Comparison of ENCODE assay signal across 12 cellular contexts in genomic region chr14:100532154-100532915, GRCh38. TPM values are rescaled to one million over a fixed set of nuclear protein-coding genes. Genes with fewer than 3 reads are reported as not detected.
A peak's percentile ranks its signal among the peaks of the same experiment; 100 is the strongest.
DNase-seq lines count a peak whose midpoint lies in the region; ATAC-seq and TF ChIP-seq lines count a peak whose summit lies in the region.
"Had no signal": no experiment of that assay in that cellular context is flagged by ENCODE, and none has a peak within 500 bp of the region (broad histone marks: within the 10 kb centered on the region; RNA-seq: fewer than 3 reads in every experiment).

No MANE protein-coding gene starts in this region.

- intact Hi-C loops in left cardiac atrium (cut with DNase I), result no loop called here
- intact Hi-C loops in Right ventricle myocardium superior (cut with DNase I), result no loop called here
- intact Hi-C loops in left ventricle myocardium superior (cut with micrococcal nuclease), result no loop called here

- in situ Hi-C loops in G401 (cut with HindIII; ENCODE audit: low sequenced_read_pairs), result no loop called here

- no peaks in the 10 kb centered on the region for H3K9me3 Mint-ChIP-seq in WTC11

- peak overlapping the region in 2 of 4 donors; percentile 65 to 92 for H3K27ac ChIP-seq in tibial nerve
- H3K27ac ChIP-seq: C4-2B, heart right ventricle, parathyroid adenoma had no signal

- H3K27me3 Mint-ChIP-seq in WTC11 (ENCODE audit: low read depth), result no peaks in the 10 kb centered on the region

- no peak overlapping the region for H3K4me3 Mint-ChIP-seq in WTC11

- 68 to 69% methylated on average over 12 to 13 of the region's 13 CpGs for WGBS in tibial nerve, 2 donors

- H3K4me1 ChIP-seq in tibial nerve, result peaks cover 0 to 52% (median 22%) of the 10 kb centered on the region in 4 donors
- H3K4me1 ChIP-seq: parathyroid adenoma had no signal

- TF ChIP-seq CTCF in WTC11 (IDR thresholded peaks at IDR 0.05) (no peak), tibial nerve (IDR thresholded peaks at IDR 0.05) (no peak)

- no peaks in the 10 kb centered on the region for H3K27me3 ChIP-seq in tibial nerve
- H3K27me3 ChIP-seq: heart right ventricle had no signal

- no peak overlapping the region for H3K27ac Mint-ChIP-seq in WTC11

- peaks cover 0 to 36% (median 0%) of the 10 kb centered on the region in 3 donors for H3K36me3 ChIP-seq in tibial nerve

- no peak overlapping the region for H3K4me3 ChIP-seq in tibial nerve
- H3K4me3 ChIP-seq: heart right ventricle had no signal

- no peaks in the 10 kb centered on the region for H3K9me3 ChIP-seq in tibial nerve
- H3K9me3 ChIP-seq: heart right ventricle had no signal

- H3K36me3 Mint-ChIP-seq in WTC11, result no peaks in the 10 kb centered on the region

- POLR2A ChIA-PET in WTC11 (lab: Charles Lee), result no interaction called here

- ATAC-seq in left cardiac atrium (no peak), Right ventricle myocardium superior (ENCODE audit: poor library complexity) (no peak), WTC11 (no peak), left ventricle myocardium superior (no peak)
- ATAC-seq: heart right ventricle had no signal

- H3K4me1 Mint-ChIP-seq in WTC11, result peaks cover 3% of the 10 kb centered on the region; the same call in 1 of the 2 replicates

- CTCF ChIA-PET in WTC11 (lab: Charles Lee), result interaction anchor here (0.8 to 5.4 kb wide), 3 partner anchors 8 to 114 kb away, joined by 4 to 33 read pairs (median 6); no protein-coding TSS in a partner anchor

- TF ChIP-seq EP300 in tibial nerve (IDR thresholded peaks at IDR 0.05), result no peak

- DNase-seq in left cardiac atrium, result peak; percentile 10
- DNase-seq in Right ventricle myocardium superior, result no peak
- DNase-seq in WTC11 (ENCODE audit: low spot score), result peak; percentile 7
- DNase-seq in left ventricle myocardium superior, result peak; percentile 19
- DNase-seq in tibial nerve (ENCODE audit: low spot score in 2 of 2), result peak; percentile 3 to 10
- no peak for DNase-seq in NCI-H2029 treated with DMSO at 0.1 percent for 48 hours (lab: John Stamatoyannopoulos, UW)
- DNase-seq in G401 (ENCODE audit: low spot score), result no peak
- DNase-seq in NCI-H1417 treated with DMSO at 0.1 percent for 48 hours (lab: John Stamatoyannopoulos, UW), result no peak
- DNase-seq: stimulated activated naive CD4-positive, alpha-beta T cell had no signal

- TF ChIP-seq POLR2A in tibial nerve (IDR thresholded peaks at IDR 0.05), result no peak

TF ChIP-seq in WTC11, 78 proteins besides CTCF, POLR2A, EP300 and RAD21:
- TF ChIP-seq NR3C1 (CRISPR knock-in tag; conservative IDR thresholded peaks at IDR 0.05; ENCODE audit: low read depth), result no peak
- TF ChIP-seq, protein P1, sequence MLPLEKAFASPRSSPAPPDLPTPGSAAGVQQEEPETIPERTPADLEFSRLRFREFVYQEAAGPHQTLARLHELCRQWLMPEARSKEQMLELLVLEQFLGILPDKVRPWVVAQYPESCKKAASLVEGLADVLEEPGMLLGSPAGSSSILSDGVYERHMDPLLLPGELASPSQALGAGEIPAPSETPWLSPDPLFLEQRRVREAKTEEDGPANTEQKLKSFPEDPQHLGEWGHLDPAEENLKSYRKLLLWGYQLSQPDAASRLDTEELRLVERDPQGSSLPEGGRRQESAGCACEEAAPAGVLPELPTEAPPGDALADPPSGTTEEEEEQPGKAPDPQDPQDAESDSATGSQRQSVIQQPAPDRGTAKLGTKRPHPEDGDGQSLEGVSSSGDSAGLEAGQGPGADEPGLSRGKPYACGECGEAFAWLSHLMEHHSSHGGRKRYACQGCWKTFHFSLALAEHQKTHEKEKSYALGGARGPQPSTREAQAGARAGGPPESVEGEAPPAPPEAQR (CRISPR knock-in tag; IDR thresholded peaks at IDR 0.05), result no peak
- TF ChIP-seq RELA (CRISPR knock-in tag; IDR thresholded peaks at IDR 0.05; ENCODE audit: borderline replicate concordance), result no peak
- no peak for TF ChIP-seq SMAD4 (CRISPR knock-in tag; IDR thresholded peaks at IDR 0.05)
- TF ChIP-seq, protein P2, sequence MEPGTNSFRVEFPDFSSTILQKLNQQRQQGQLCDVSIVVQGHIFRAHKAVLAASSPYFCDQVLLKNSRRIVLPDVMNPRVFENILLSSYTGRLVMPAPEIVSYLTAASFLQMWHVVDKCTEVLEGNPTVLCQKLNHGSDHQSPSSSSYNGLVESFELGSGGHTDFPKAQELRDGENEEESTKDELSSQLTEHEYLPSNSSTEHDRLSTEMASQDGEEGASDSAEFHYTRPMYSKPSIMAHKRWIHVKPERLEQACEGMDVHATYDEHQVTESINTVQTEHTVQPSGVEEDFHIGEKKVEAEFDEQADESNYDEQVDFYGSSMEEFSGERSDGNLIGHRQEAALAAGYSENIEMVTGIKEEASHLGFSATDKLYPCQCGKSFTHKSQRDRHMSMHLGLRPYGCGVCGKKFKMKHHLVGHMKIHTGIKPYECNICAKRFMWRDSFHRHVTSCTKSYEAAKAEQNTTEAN (CRISPR knock-in tag; IDR thresholded peaks at IDR 0.05), result no peak
- TF ChIP-seq ZNF512 (CRISPR knock-in tag; IDR thresholded peaks at IDR 0.05; ENCODE audit: borderline replicate concordance), result no peak
- no peak for TF ChIP-seq GTF2I (CRISPR knock-in tag; conservative IDR thresholded peaks at IDR 0.05)
- no peak for TF ChIP-seq KAT7 (CRISPR knock-in tag; IDR thresholded peaks at IDR 0.05; ENCODE audit: borderline replicate concordance)
- TF ChIP-seq HMGXB4 (CRISPR knock-in tag; IDR thresholded peaks at IDR 0.05), result no peak
- TF ChIP-seq MXD4 (CRISPR knock-in tag; IDR thresholded peaks at IDR 0.05; ENCODE audit: borderline replicate concordance), result no peak
- no peak for TF ChIP-seq ZNF416 (CRISPR knock-in tag; IDR thresholded peaks at IDR 0.05)
- TF ChIP-seq RORB (CRISPR knock-in tag; IDR thresholded peaks at IDR 0.05), result no peak
- TF ChIP-seq, protein P3, sequence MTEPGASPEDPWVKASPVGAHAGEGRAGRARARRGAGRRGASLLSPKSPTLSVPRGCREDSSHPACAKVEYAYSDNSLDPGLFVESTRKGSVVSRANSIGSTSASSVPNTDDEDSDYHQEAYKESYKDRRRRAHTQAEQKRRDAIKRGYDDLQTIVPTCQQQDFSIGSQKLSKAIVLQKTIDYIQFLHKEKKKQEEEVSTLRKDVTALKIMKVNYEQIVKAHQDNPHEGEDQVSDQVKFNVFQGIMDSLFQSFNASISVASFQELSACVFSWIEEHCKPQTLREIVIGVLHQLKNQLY (CRISPR knock-in tag; IDR thresholded peaks at IDR 0.05), result no peak
- TF ChIP-seq TCF7 (CRISPR knock-in tag; IDR thresholded peaks at IDR 0.05; ENCODE audit: low read depth), result no peak
- TF ChIP-seq TEAD1 (CRISPR knock-in tag; IDR thresholded peaks at IDR 0.05), result no peak
- TF ChIP-seq E2F1 (CRISPR knock-in tag; IDR thresholded peaks at IDR 0.05), result no peak
- TF ChIP-seq ESRRA (CRISPR knock-in tag; IDR thresholded peaks at IDR 0.05; ENCODE audit: borderline replicate concordance), result no peak
- TF ChIP-seq NR2C2 (CRISPR knock-in tag; IDR thresholded peaks at IDR 0.05), result no peak

RNA-seq across cellular contexts. Expression of gene BEGAIN, which starts 54.9 kb away (rescaled TPM):
- total RNA-seq in left cardiac atrium, result 1 to 10 TPM; 1.7 to 2.1 TPM
- total RNA-seq in Right ventricle myocardium superior, result 0.46 TPM
- 1.3 to 1.8 TPM (median 1.3 TPM) in 3 replicates for total RNA-seq in WTC11 (2021)
- total RNA-seq in left ventricle myocardium superior, result 0.79 TPM
- 10 to 100 TPM in 2 of 4 donors, 1 to 10 TPM in 2; 9.6 to 17.0 (median 11.6) TPM for total RNA-seq in tibial nerve
- total RNA-seq in G401 (2014; rRNA removed; shearing (Covaris generic)), result 0.31 and 1.3 TPM in 2 replicates

Comparison
In these comparisons a context has a peak if more than half of its experiments do, and no peak if none do; other contexts are left out.
1. DNase-seq: peak in left cardiac atrium (single experiment), WTC11 (single experiment), left ventricle myocardium superior (single experiment) and tibial nerve (2 of 2); none in Right ventricle myocardium superior (single experiment), NCI-H2029 treated with DMSO at 0.1 percent for 48 hours (single experiment), G401 (single experiment) and NCI-H1417 treated with DMSO at 0.1 percent for 48 hours (single experiment).